9 cellular contexts compared by ENCODE assay signal in genomic region chr3:111594205-111594604, GRCh38. TPM values are rescaled to one million over a fixed set of nuclear protein-coding genes. Genes with fewer than 3 reads are reported as not detected.
DNase-seq lines count a peak whose midpoint lies in the region; ATAC-seq and TF ChIP-seq lines count a peak whose summit lies in the region.
"Had no signal": no experiment of that assay in that cellular context is flagged by ENCODE, and none has a peak within 500 bp of the region (broad histone marks: within the 10 kb centered on the region; RNA-seq: fewer than 3 reads in every experiment).

No MANE protein-coding gene starts in this region.

- H3K27me3 ChIP-seq in neural progenitor cell = no peaks in the 10 kb centered on the region

- H3K4me3 ChIP-seq in neural progenitor cell = no peak overlapping the region

- DNase-seq in AG08396 (ENCODE audit: low spot score) (peak; percentile 61), dedifferentiated amniotic fluid mesenchymal stem cell (ENCODE audit: extremely low spot score) (peak; percentile 50), neural progenitor cell (ENCODE audit: low spot score) (no peak), pons (ENCODE audit: low spot score) (no peak), NCI-H1417 (lab: John Stamatoyannopoulos, UW) (no peak)
- DNase-seq in stimulated activated CD4-positive, alpha-beta T cell treated with anti-CD3 and anti-CD28 coated beads, Interleukin-4, amount 100 ng/mL, for 1 hour = no peak

- peaks cover 2% of the 10 kb centered on the region for H3K27me3 Mint-ChIP-seq in neural progenitor cell (ENCODE audit: insufficient read depth, low read depth)

- H3K9me3 ChIP-seq in neural progenitor cell (ENCODE audit: low read depth) = no peaks in the 10 kb centered on the region

- no peaks in the 10 kb centered on the region for H3K4me1 ChIP-seq in neural progenitor cell

- H3K9me3 Mint-ChIP-seq in neural progenitor cell = no peaks in the 10 kb centered on the region

- no peaks in the 10 kb centered on the region for H3K4me1 Mint-ChIP-seq in neural progenitor cell

- no peak overlapping the region for H3K27ac ChIP-seq in neural progenitor cell

- no peaks in the 10 kb centered on the region for H3K79me2 ChIP-seq in neural progenitor cell (ENCODE audit: low read depth)

- H3K36me3 Mint-ChIP-seq in neural progenitor cell = no peaks in the 10 kb centered on the region

- H4K20me1 ChIP-seq in neural progenitor cell (ENCODE audit: low read depth) = no peaks in the 10 kb centered on the region

- H3K4me3 Mint-ChIP-seq in neural progenitor cell = no peak overlapping the region

- H3K9ac ChIP-seq in neural progenitor cell = no peak overlapping the region

- no peaks in the 10 kb centered on the region for H3F3A ChIP-seq in neural progenitor cell (ENCODE audit: low read depth)

- TF ChIP-seq CTCF in neural progenitor cell (IDR thresholded peaks at IDR 0.05) = no peak

- ATAC-seq in GM19372 (IDR thresholded peaks at IDR 0.05; ENCODE audit: low read depth, unreplicated experiment) (peak; percentile 42), HG03457 (IDR thresholded peaks at IDR 0.05; ENCODE audit: unreplicated experiment) (peak; percentile 62)

- no peak overlapping the region for H3K27ac Mint-ChIP-seq in neural progenitor cell

- no peaks in the 10 kb centered on the region for H3K36me3 ChIP-seq in neural progenitor cell

- no peak overlapping the region for H3K4me2 ChIP-seq in neural progenitor cell

- H2AFZ ChIP-seq in neural progenitor cell (replicated peaks) = no peak overlapping the region

RNA-seq across cellular contexts. Expression of gene ZBED2, which starts 0.9 kb away (rescaled TPM):
- 0.06 TPM in 1 of 2 replicates, not detected in the other for total RNA-seq in neural progenitor cell (ENCODE audit: low replicate concordance)
- total RNA-seq: dermis microvascular lymphatic vessel endothelial cell had no signal

RNA-seq across cellular contexts. Expression of gene CD96, which starts 52.2 kb away (rescaled TPM):
- total RNA-seq in neural progenitor cell (ENCODE audit: low replicate concordance) = not detected in 2 replicates
- total RNA-seq: dermis microvascular lymphatic vessel endothelial cell had no signal

Comparison
In these comparisons a context has a peak if more than half of its experiments do, and no peak if none do; other contexts are left out.
1. DNase-seq: peak in AG08396 (single experiment) and dedifferentiated amniotic fluid mesenchymal stem cell (single experiment); none in neural progenitor cell (single experiment), pons (single experiment), NCI-H1417 (0 of 3) and stimulated activated CD4-positive, alpha-beta T cell treated with anti-CD3 and anti-CD28 coated beads, Interleukin-4, amount 100 ng/mL, for 1 hour (single experiment).